ENCODE assay signal across 13 cellular contexts in genomic region chr5:112136773-112137172, GRCh38.
A peak's percentile ranks its signal among the peaks of the same experiment; 100 is the strongest.
DNase-seq lines count a peak whose midpoint lies in the region; ATAC-seq and TF ChIP-seq lines count a peak whose summit lies in the region.
"Had no signal": no experiment of that assay in that cellular context is flagged by ENCODE, and none has a peak within 500 bp of the region (broad histone marks: within the 10 kb centered on the region; RNA-seq: fewer than 3 reads in every experiment).

No MANE protein-coding gene starts in this region.

- POLR2A ChIA-PET in activated naive CD8-positive, alpha-beta T cell treated with anti-CD3 and anti-CD28 coated beads, Interleukin-2, amount 10 ng/mL, durations not matched to agents 7 days and 5 days (lab: Charles Lee), result interaction anchor here (0.6 to 0.7 kb wide), 2 partner anchors 26 to 1313 kb away, joined by 3 to 5 read pairs; no protein-coding TSS in a partner anchor
- POLR2A ChIA-PET in activated CD8-positive, alpha-beta T cell treated with anti-CD3 and anti-CD28 coated beads, Interleukin-2, amount 10 ng/mL, durations not matched to agents 7 days and 5 days (lab: Charles Lee), result no interaction called here

- H3K4me1 Mint-ChIP-seq in activated naive CD8-positive, alpha-beta T cell treated with anti-CD3 and anti-CD28 coated beads, Interleukin-2, amount 10 ng/mL, durations not matched to agents 7 days and 5 days, result peaks cover 4% of the 10 kb centered on the region
- H3K4me1 Mint-ChIP-seq in activated naive CD8-positive, alpha-beta T cell treated with anti-CD3 and anti-CD28 coated beads, Interleukin-2, amount 50 U/mL, for 24 hours, result no peaks in the 10 kb centered on the region
- H3K4me1 Mint-ChIP-seq in natural killer cell, result no peaks in the 10 kb centered on the region
- peaks cover 0 to 11% of the 10 kb centered on the region in 2 donors for H3K4me1 Mint-ChIP-seq in natural killer cell treated with Interleukin-12 subunit alpha and Interleukin-12 subunit beta and Interleukin-15 and Interleukin-18, amount 100 ng/mL, for 72 hours (ENCODE audit: low read depth in 2 of 2)
- H3K4me1 Mint-ChIP-seq in activated CD8-positive, alpha-beta T cell treated with anti-CD3 and anti-CD28 coated beads, Interleukin-2, amount 10 ng/mL, durations not matched to agents 7 days and 5 days (ENCODE audit: low read depth), result peaks cover 10% of the 10 kb centered on the region

- peaks cover 14% of the 10 kb centered on the region for H3K27me3 Mint-ChIP-seq in activated naive CD8-positive, alpha-beta T cell treated with anti-CD3 and anti-CD28 coated beads, Interleukin-2, amount 10 ng/mL, durations not matched to agents 7 days and 5 days
- peaks cover 10% of the 10 kb centered on the region for H3K27me3 Mint-ChIP-seq in activated naive CD8-positive, alpha-beta T cell treated with anti-CD3 and anti-CD28 coated beads, Interleukin-2, amount 50 U/mL, for 24 hours
- H3K27me3 Mint-ChIP-seq in natural killer cell (ENCODE audit: low read depth in 2 of 2), result peaks cover 4 to 6% of the 10 kb centered on the region in 2 donors
- peaks cover 6 to 8% of the 10 kb centered on the region in 2 donors for H3K27me3 Mint-ChIP-seq in natural killer cell treated with Interleukin-12 subunit alpha and Interleukin-12 subunit beta and Interleukin-15 and Interleukin-18, amount 100 ng/mL, for 72 hours
- H3K27me3 Mint-ChIP-seq in activated CD8-positive, alpha-beta T cell treated with anti-CD3 and anti-CD28 coated beads, Interleukin-2, amount 10 ng/mL, durations not matched to agents 7 days and 5 days (ENCODE audit: low read depth), result no peaks in the 10 kb centered on the region

- CTCF ChIA-PET in activated CD8-positive, alpha-beta T cell treated with anti-CD3 and anti-CD28 coated beads, Interleukin-2, amount 10 ng/mL, durations not matched to agents 7 days and 5 days (lab: Charles Lee), result no interaction called here

- no peak overlapping the region for H3K4me3 Mint-ChIP-seq in activated naive CD8-positive, alpha-beta T cell treated with anti-CD3 and anti-CD28 coated beads, Interleukin-2, amount 10 ng/mL, durations not matched to agents 7 days and 5 days
- H3K4me3 Mint-ChIP-seq in activated naive CD8-positive, alpha-beta T cell treated with anti-CD3 and anti-CD28 coated beads, Interleukin-2, amount 50 U/mL, for 24 hours, result no peak overlapping the region
- H3K4me3 Mint-ChIP-seq in natural killer cell, result no peak overlapping the region
- no peak overlapping the region for H3K4me3 Mint-ChIP-seq in natural killer cell treated with Interleukin-12 subunit alpha and Interleukin-12 subunit beta and Interleukin-15 and Interleukin-18, amount 100 ng/mL, for 72 hours
- no peak overlapping the region for H3K4me3 Mint-ChIP-seq in activated CD8-positive, alpha-beta T cell treated with anti-CD3 and anti-CD28 coated beads, Interleukin-2, amount 10 ng/mL, durations not matched to agents 7 days and 5 days

- intact Hi-C loops in natural killer cell (cut with micrococcal nuclease), result no loop called here

- H3K9me3 Mint-ChIP-seq in activated naive CD8-positive, alpha-beta T cell treated with anti-CD3 and anti-CD28 coated beads, Interleukin-2, amount 10 ng/mL, durations not matched to agents 7 days and 5 days, result peaks cover 2% of the 10 kb centered on the region
- no peaks in the 10 kb centered on the region for H3K9me3 Mint-ChIP-seq in activated naive CD8-positive, alpha-beta T cell treated with anti-CD3 and anti-CD28 coated beads, Interleukin-2, amount 50 U/mL, for 24 hours
- no peaks in the 10 kb centered on the region for H3K9me3 Mint-ChIP-seq in natural killer cell
- H3K9me3 Mint-ChIP-seq in natural killer cell treated with Interleukin-12 subunit alpha and Interleukin-12 subunit beta and Interleukin-15 and Interleukin-18, amount 100 ng/mL, for 72 hours, result no peaks in the 10 kb centered on the region
- H3K9me3 Mint-ChIP-seq in activated CD8-positive, alpha-beta T cell treated with anti-CD3 and anti-CD28 coated beads, Interleukin-2, amount 10 ng/mL, durations not matched to agents 7 days and 5 days (ENCODE audit: insufficient read depth), result no peaks in the 10 kb centered on the region

- ATAC-seq in activated naive CD8-positive, alpha-beta T cell treated with anti-CD3 and anti-CD28 coated beads, Interleukin-2, amount 10 ng/mL, durations not matched to agents 7 days and 5 days (ENCODE audit: low read depth), result peak; percentile 52
- ATAC-seq in activated naive CD8-positive, alpha-beta T cell treated with anti-CD3 and anti-CD28 coated beads, Interleukin-2, amount 50 U/mL, for 24 hours, result no peak
- peak; percentile 43 to 77 (median 68) for ATAC-seq in natural killer cell
- ATAC-seq in natural killer cell treated with Interleukin-12 subunit alpha and Interleukin-12 subunit beta and Interleukin-15 and Interleukin-18, amount 100 ng/mL, for 72 hours, result no peak
- peak; percentile 30 for ATAC-seq in activated CD8-positive, alpha-beta T cell treated with anti-CD3 and anti-CD28 coated beads, Interleukin-2, amount 10 ng/mL, durations not matched to agents 7 days and 5 days
- ATAC-seq: A549 had no signal

- no peaks in the 10 kb centered on the region for H3K36me3 Mint-ChIP-seq in activated naive CD8-positive, alpha-beta T cell treated with anti-CD3 and anti-CD28 coated beads, Interleukin-2, amount 10 ng/mL, durations not matched to agents 7 days and 5 days
- H3K36me3 Mint-ChIP-seq in activated naive CD8-positive, alpha-beta T cell treated with anti-CD3 and anti-CD28 coated beads, Interleukin-2, amount 50 U/mL, for 24 hours (ENCODE audit: low read depth), result no peaks in the 10 kb centered on the region
- no peaks in the 10 kb centered on the region for H3K36me3 Mint-ChIP-seq in natural killer cell
- no peaks in the 10 kb centered on the region for H3K36me3 Mint-ChIP-seq in natural killer cell treated with Interleukin-12 subunit alpha and Interleukin-12 subunit beta and Interleukin-15 and Interleukin-18, amount 100 ng/mL, for 72 hours
- no peaks in the 10 kb centered on the region for H3K36me3 Mint-ChIP-seq in activated CD8-positive, alpha-beta T cell treated with anti-CD3 and anti-CD28 coated beads, Interleukin-2, amount 10 ng/mL, durations not matched to agents 7 days and 5 days (ENCODE audit: low read depth)

- DNase-seq in activated naive CD8-positive, alpha-beta T cell treated with anti-CD3 and anti-CD28 coated beads, Interleukin-2, amount 10 ng/mL, durations not matched to agents 7 days and 5 days, result no peak
- no peak for DNase-seq in activated naive CD8-positive, alpha-beta T cell treated with anti-CD3 and anti-CD28 coated beads, Interleukin-2, amount 50 U/mL, for 24 hours
- DNase-seq in natural killer cell (no peak), left kidney (ENCODE audit: low read depth, low spot score) (peak; percentile 31), AG08395 (ENCODE audit: low spot score) (no peak), NCI-H526 (lab: John Stamatoyannopoulos, UW) (no peak)
- no peak for DNase-seq in natural killer cell treated with Interleukin-12 subunit alpha and Interleukin-12 subunit beta and Interleukin-15 and Interleukin-18, amount 100 ng/mL, for 72 hours (ENCODE audit: low spot score)
- DNase-seq in activated CD8-positive, alpha-beta T cell treated with anti-CD3 and anti-CD28 coated beads, Interleukin-2, amount 10 ng/mL, durations not matched to agents 7 days and 5 days, result no peak
- DNase-seq: Caco-2, GDM1, GM23248, HCEC 1CT had no signal

- no peak overlapping the region for H3K27ac Mint-ChIP-seq in activated naive CD8-positive, alpha-beta T cell treated with anti-CD3 and anti-CD28 coated beads, Interleukin-2, amount 10 ng/mL, durations not matched to agents 7 days and 5 days
- no peak overlapping the region for H3K27ac Mint-ChIP-seq in activated naive CD8-positive, alpha-beta T cell treated with anti-CD3 and anti-CD28 coated beads, Interleukin-2, amount 50 U/mL, for 24 hours
- peak overlapping the region; percentile 29 to 34 for H3K27ac Mint-ChIP-seq in natural killer cell
- no peak overlapping the region for H3K27ac Mint-ChIP-seq in natural killer cell treated with Interleukin-12 subunit alpha and Interleukin-12 subunit beta and Interleukin-15 and Interleukin-18, amount 100 ng/mL, for 72 hours
- no peak overlapping the region for H3K27ac Mint-ChIP-seq in activated CD8-positive, alpha-beta T cell treated with anti-CD3 and anti-CD28 coated beads, Interleukin-2, amount 10 ng/mL, durations not matched to agents 7 days and 5 days

- no peak for TF ChIP-seq CTCF in natural killer cell (IDR thresholded peaks at IDR 0.05)

Comparison
In these comparisons a context has a peak if more than half of its experiments do, and no peak if none do; other contexts are left out.
1. ATAC-seq: peak in activated naive CD8-positive, alpha-beta T cell treated with anti-CD3 and anti-CD28 coated beads, Interleukin-2, amount 10 ng/mL, durations not matched to agents 7 days and 5 days (single experiment), natural killer cell (3 of 3) and activated CD8-positive, alpha-beta T cell treated with anti-CD3 and anti-CD28 coated beads, Interleukin-2, amount 10 ng/mL, durations not matched to agents 7 days and 5 days (single experiment); none in activated naive CD8-positive, alpha-beta T cell treated with anti-CD3 and anti-CD28 coated beads, Interleukin-2, amount 50 U/mL, for 24 hours (single experiment) and natural killer cell treated with Interleukin-12 subunit alpha and Interleukin-12 subunit beta and Interleukin-15 and Interleukin-18, amount 100 ng/mL, for 72 hours (0 of 2).
2. H3K27ac Mint-ChIP-seq: peak in natural killer cell (2 of 2); none in activated naive CD8-positive, alpha-beta T cell treated with anti-CD3 and anti-CD28 coated beads, Interleukin-2, amount 10 ng/mL, durations not matched to agents 7 days and 5 days (single experiment), activated naive CD8-positive, alpha-beta T cell treated with anti-CD3 and anti-CD28 coated beads, Interleukin-2, amount 50 U/mL, for 24 hours (single experiment), natural killer cell treated with Interleukin-12 subunit alpha and Interleukin-12 subunit beta and Interleukin-15 and Interleukin-18, amount 100 ng/mL, for 72 hours (0 of 2) and activated CD8-positive, alpha-beta T cell treated with anti-CD3 and anti-CD28 coated beads, Interleukin-2, amount 10 ng/mL, durations not matched to agents 7 days and 5 days (single experiment).